In the genomic region with DNA sequence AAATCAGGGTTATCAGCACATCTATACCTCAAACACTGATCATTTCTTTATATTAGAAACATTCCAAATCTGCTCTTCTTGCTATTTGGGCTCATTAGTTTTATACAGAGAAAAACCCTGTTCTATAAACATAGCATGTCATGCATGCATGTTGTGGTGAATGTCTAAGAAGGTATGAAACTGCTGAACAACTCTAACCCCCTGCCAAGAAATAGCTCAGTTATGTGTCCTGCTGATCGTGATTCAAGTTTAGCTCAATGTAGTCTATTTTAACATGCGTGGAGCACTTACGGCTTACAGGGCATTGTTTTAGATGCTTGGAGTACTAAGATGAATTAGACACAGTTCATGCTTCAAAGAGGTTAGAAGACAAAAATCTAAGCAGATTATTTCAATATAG, we compare ENCODE assay signal across 1 cellular context.
TF ChIP-seq lines count a peak whose summit lies in the region.

No MANE protein-coding gene starts in this region.

TF ChIP-seq in HCT116, 20 proteins besides CTCF, POLR2A, EP300 and RAD21 (continued from another document):
- TF ChIP-seq REST (IDR thresholded peaks at IDR 0.05; ENCODE audit: low read depth) (no peak), YY1 (IDR thresholded peaks at IDR 0.05; ENCODE audit: extremely low read depth, insufficient replicate concordance, low read depth, low read length) (no peak), SRF (IDR thresholded peaks at IDR 0.05; ENCODE audit: low read depth) (no peak)
